8 cellular contexts compared by ENCODE assay signal in genomic region chr7:129144095-129144833, GRCh38. TPM values are rescaled to one million over a fixed set of nuclear protein-coding genes. Genes with fewer than 3 reads are reported as not detected.
DNase-seq lines count a peak whose midpoint lies in the region; ATAC-seq, FAIRE-seq and TF ChIP-seq lines count a peak whose summit lies in the region.

A gene with protein sequence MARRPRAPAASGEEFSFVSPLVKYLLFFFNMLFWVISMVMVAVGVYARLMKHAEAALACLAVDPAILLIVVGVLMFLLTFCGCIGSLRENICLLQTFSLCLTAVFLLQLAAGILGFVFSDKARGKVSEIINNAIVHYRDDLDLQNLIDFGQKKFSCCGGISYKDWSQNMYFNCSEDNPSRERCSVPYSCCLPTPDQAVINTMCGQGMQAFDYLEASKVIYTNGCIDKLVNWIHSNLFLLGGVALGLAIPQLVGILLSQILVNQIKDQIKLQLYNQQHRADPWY (plus strand): TSS chr7:129144707. CDS start chr7:129144981, 274 bp downstream.

- peak within 1 kb of the TSS; percentile 82 for H3K9ac ChIP-seq in SU-DHL-6 (ENCODE audit: low read length)
- H3K9ac ChIP-seq in adipocyte (ENCODE audit: low read length) = no peak within 1 kb of the TSS

- TF ChIP-seq CTCF in SU-DHL-6 (IDR thresholded peaks at IDR 0.05; ENCODE audit: insufficient read depth, low read length, poor library complexity, severe bottlenecking) (no peak), left ventricle myocardium inferior (IDR thresholded peaks at IDR 0.05; ENCODE audit: borderline replicate concordance) (no peak), upper lobe of right lung (IDR thresholded peaks at IDR 0.05) (no peak)

- no peaks in the 10 kb centered on the region for H3K9me2 ChIP-seq in SU-DHL-6 (replicated peaks; ENCODE audit: insufficient read depth, low read length)

- H2AFZ ChIP-seq in SU-DHL-6 (ENCODE audit: low read depth, low read length, severe bottlenecking) = peak within 1 kb of the TSS; percentile 92

- TF ChIP-seq POLR2A in H54 (IDR thresholded peaks at IDR 0.05; ENCODE audit: low read depth, low read length) = 0 out of 2 replicates have a peak, but pooled peaks have one; percentile 23

- H3K4me2 ChIP-seq in SU-DHL-6 (ENCODE audit: low read depth, low read length, poor library complexity, severe bottlenecking) = peak within 1 kb of the TSS; percentile 78

- H3K27ac ChIP-seq in SU-DHL-6 (ENCODE audit: low read depth, low read length) = peak within 1 kb of the TSS; percentile 78
- no peak within 1 kb of the TSS for H3K27ac ChIP-seq in left ventricle myocardium inferior (replicated peaks)
- no peak within 1 kb of the TSS for H3K27ac ChIP-seq in upper lobe of right lung

- peaks cover 3% of the 10 kb centered on the region for H3K4me1 ChIP-seq in adipocyte (ENCODE audit: control insufficient read depth, insufficient read depth, low read length)
- peaks cover 27% of the 10 kb centered on the region for H3K4me1 ChIP-seq in left ventricle myocardium inferior
- peaks cover 10% of the 10 kb centered on the region for H3K4me1 ChIP-seq in upper lobe of right lung

- H3K27me3 ChIP-seq in SU-DHL-6 (ENCODE audit: low read length) (no peaks in the 10 kb centered on the region), adipocyte (replicated peaks; ENCODE audit: control insufficient read depth, insufficient read depth, low read length) (peaks cover 72% of the 10 kb centered on the region), left ventricle myocardium inferior (ENCODE audit: low read depth) (peaks cover 27% of the 10 kb centered on the region), upper lobe of right lung (peaks cover 45% of the 10 kb centered on the region)

- in situ Hi-C loops in G401 (cut with HindIII; ENCODE audit: low sequenced_read_pairs) = no loop called here

- H3K9me3 ChIP-seq in SU-DHL-6 (ENCODE audit: insufficient read depth, low read length) (no peaks in the 10 kb centered on the region), adipocyte (ENCODE audit: control insufficient read depth, low read length) (no peaks in the 10 kb centered on the region), left ventricle myocardium inferior (replicated peaks) (no peaks in the 10 kb centered on the region), upper lobe of right lung (no peaks in the 10 kb centered on the region)

- ATAC-seq in upper lobe of right lung = peak; percentile 95

- peaks cover 4% of the 10 kb centered on the region; the same call in 1 of the 2 replicates for H3F3A ChIP-seq in SU-DHL-6 (ENCODE audit: insufficient read depth)

- intact Hi-C loops in left ventricle myocardium inferior (cut with micrococcal nuclease) = no loop called here
- intact Hi-C loops in posterior vena cava (cut with DNase I) = no loop called here
- intact Hi-C loops in upper lobe of right lung (cut with DNase I) = no loop called here

- H3K36me3 ChIP-seq in SU-DHL-6 (ENCODE audit: low read length) = no peaks in the 10 kb centered on the region
- H3K36me3 ChIP-seq in adipocyte (ENCODE audit: control insufficient read depth, insufficient read depth, low read length, severe bottlenecking) = no peaks in the 10 kb centered on the region
- no peaks in the 10 kb centered on the region for H3K36me3 ChIP-seq in left ventricle myocardium inferior
- H3K36me3 ChIP-seq in upper lobe of right lung = no peaks in the 10 kb centered on the region

- H3K4me3 ChIP-seq in SU-DHL-6 (ENCODE audit: insufficient read depth, low read length, poor library complexity, severe bottlenecking) (peak within 1 kb of the TSS; percentile 65), adipocyte (ENCODE audit: low read length) (peak within 1 kb of the TSS; percentile 69), left ventricle myocardium inferior (peak within 1 kb of the TSS; percentile 74), upper lobe of right lung (peak within 1 kb of the TSS; percentile 50)

- DNase-seq in G401 (ENCODE audit: low spot score) (peak; percentile 90), H54 (ENCODE audit: insufficient read length, low spot score) (peak; percentile 94), M059J (ENCODE audit: low read depth) (peak; percentile 72), adipocyte (ENCODE audit: low read depth) (peak; percentile 91), left ventricle myocardium inferior (peak; percentile 81), posterior vena cava (ENCODE audit: low spot score) (peak; percentile 91), upper lobe of right lung (peak; percentile 85)

- no peaks in the 10 kb centered on the region for H4K20me1 ChIP-seq in SU-DHL-6 (ENCODE audit: low read depth, low read length)

- no peak for FAIRE-seq in H54 (lab: Jason Lieb, UNC)

- peaks cover 20% of the 10 kb centered on the region; the same call in 1 of the 2 replicates for H3K79me2 ChIP-seq in SU-DHL-6 (ENCODE audit: insufficient read depth, low read length)

RNA-seq across cellular contexts. Expression of the gene that starts here (rescaled TPM):
- total RNA-seq in G401 (2014; rRNA removed; shearing (Covaris generic)) = 35.8 and 40.2 TPM in 2 replicates
- total RNA-seq in M059J (2014; rRNA removed; shearing (Covaris generic)) = 0.91 and 4.2 TPM in 2 replicates
- total RNA-seq in left ventricle myocardium inferior (9.7 TPM), posterior vena cava (1 to 10 TPM; 5.2 to 6.3 TPM), upper lobe of right lung (6.2 TPM)
